ENCODE assay signal across 8 cellular contexts in the genomic region with DNA sequence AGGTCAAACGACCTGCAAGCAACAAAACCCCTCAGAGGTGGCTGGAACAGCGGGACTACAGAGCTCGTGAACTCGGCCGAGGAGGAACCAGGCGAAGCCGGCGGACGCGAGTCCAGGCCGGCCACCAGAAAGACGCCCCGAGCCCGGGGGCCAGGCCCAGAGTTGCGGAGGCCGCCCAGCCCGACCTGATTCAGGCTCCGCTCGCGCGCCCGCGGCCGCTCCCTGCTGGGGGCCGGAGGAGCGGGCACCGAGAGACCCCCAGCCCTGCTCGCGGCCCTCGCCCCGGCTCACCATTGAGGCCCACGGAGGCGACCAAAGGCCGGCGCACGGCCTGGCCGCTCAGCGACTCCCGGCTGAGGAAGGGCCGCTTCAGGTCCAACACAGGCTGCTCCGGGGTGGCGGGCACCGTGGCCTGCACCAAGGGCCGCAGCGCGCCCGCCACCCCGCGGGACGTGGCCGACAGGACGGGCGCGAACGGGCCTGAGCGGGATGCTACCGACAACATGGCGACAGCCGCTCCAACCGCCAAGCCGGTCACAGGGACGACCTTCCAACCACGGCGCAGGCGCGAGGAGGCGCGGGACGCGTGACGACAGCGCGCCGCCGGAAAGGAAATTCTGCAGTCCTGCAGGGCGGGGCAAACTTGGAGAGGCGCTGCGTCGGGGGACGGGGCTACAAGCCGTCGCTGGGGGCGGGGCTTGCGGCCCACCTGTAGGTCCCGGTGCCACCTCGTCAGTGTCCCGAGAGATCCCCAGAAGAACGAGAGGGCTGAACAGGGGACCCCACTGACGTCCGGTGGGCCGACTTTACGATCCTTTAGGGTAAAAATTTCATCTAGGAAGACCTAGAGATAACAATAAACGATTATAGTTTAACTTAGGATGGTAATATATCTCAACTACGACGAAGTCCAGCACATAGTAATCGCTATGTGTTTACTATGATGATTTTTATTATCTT. TPM values are rescaled to one million over a fixed set of nuclear protein-coding genes. Genes with fewer than 3 reads are reported as not detected.
A peak's percentile ranks its signal among the peaks of the same experiment; 100 is the strongest.
DNase-seq lines count a peak whose midpoint lies in the region; ATAC-seq and TF ChIP-seq lines count a peak whose summit lies in the region.

Gene UQCRFS1 (minus strand): TSS at position 538 of the 960 bp plus-strand sequence. CDS start 33 bp downstream, at position 505.

- H3K9me3 Mint-ChIP-seq in immature natural killer cell: peaks cover 0 to 3% (median 0%) of the 10 kb centered on the region in 6 donors

- peaks cover 0 to 15% (median 14%) of the 10 kb centered on the region in 3 donors for H3K27me3 Mint-ChIP-seq in immature natural killer cell (ENCODE audit: low read depth in 3 of 3)

- DNase-seq in AG10803 (ENCODE audit: low read depth) (peak; percentile 88), NCI-H345 treated with DMSO at 0.1 percent for 48 hours (lab: John Stamatoyannopoulos, UW; ENCODE audit: unreplicated experiment) (peak; percentile 100), caudate nucleus (lab: John Stamatoyannopoulos, UW) (peak; percentile 9 to 96 (median 90)), immature natural killer cell (peak; percentile 94 to 96 (median 95)), smooth muscle cell of the brain vasculature (ENCODE audit: low read depth, low spot score) (peak; percentile 66)
- DNase-seq in activated CD4-positive, CD25-positive, alpha-beta regulatory T cell (lab: John Stamatoyannopoulos, UW): peak; percentile 90 to 95 (median 92)

- ATAC-seq in GM19035 (IDR thresholded peaks at IDR 0.05; ENCODE audit: unreplicated experiment) (peak; percentile 96), HG03342 (IDR thresholded peaks at IDR 0.05; ENCODE audit: unreplicated experiment) (peak; percentile 93)

- H3K27ac Mint-ChIP-seq in immature natural killer cell: peak within 1 kb of the TSS; percentile 93 to 98 (median 97)

- H3K36me3 Mint-ChIP-seq in immature natural killer cell: peaks cover 8 to 11% (median 8%) of the 10 kb centered on the region in 3 donors

- H3K4me3 ChIP-seq in AG10803 (ENCODE audit: low read length): peak within 1 kb of the TSS; percentile 88

- 0 out of 2 replicates have a peak, but pooled peaks have one; percentile 3 for TF ChIP-seq CTCF in AG10803 (conservative IDR thresholded peaks at IDR 0.05; ENCODE audit: low read length)

- H3K4me1 Mint-ChIP-seq in immature natural killer cell: peaks cover 47 to 56% of the 10 kb centered on the region in 2 donors

- peak within 1 kb of the TSS; percentile 44 for H3K27ac ChIP-seq in caudate nucleus (ENCODE audit: low read depth, low read length)

- peak within 1 kb of the TSS; percentile 91 to 97 (median 95) for H3K4me3 Mint-ChIP-seq in immature natural killer cell

RNA-seq across cellular contexts. Expression of gene UQCRFS1, which starts in this region (rescaled TPM):
- 10 to 100 TPM; 68.0 to 95.0 (median 83.7) TPM for polyA plus RNA-seq in immature natural killer cell

Comparison
In these comparisons a context has a peak if more than half of its experiments do, and no peak if none do; other contexts are left out.
1. Peak in every context shown above with its lines: DNase-seq, ATAC-seq, H3K4me3 ChIP-seq and H3K27ac ChIP-seq.